ENCODE assay signal across 8 cellular contexts in genomic region chr16:68445458-68445857, GRCh38. TPM values are rescaled to one million over a fixed set of nuclear protein-coding genes. Genes with fewer than 3 reads are reported as not detected.
A peak's percentile ranks its signal among the peaks of the same experiment; 100 is the strongest.
DNase-seq lines count a peak whose midpoint lies in the region; ATAC-seq lines count a peak whose summit lies in the region.

No MANE protein-coding gene starts in this region.

- no peak overlapping the region for H3K27ac ChIP-seq in SJCRH30

- ATAC-seq in HG03521 (IDR thresholded peaks at IDR 0.05; ENCODE audit: unreplicated experiment) = no peak

- H3K9me3 ChIP-seq in SJCRH30 (replicated peaks) = no peaks in the 10 kb centered on the region

- no peaks in the 10 kb centered on the region for H3K36me3 ChIP-seq in SJCRH30

- DNase-seq in stimulated activated CD4-positive, alpha-beta T cell treated with anti-CD3 and anti-CD28 coated beads, Interleukin-1b, Interleukin-23, amount 100 ng/mL, for 48 hours = peak; percentile 50
- no peak for DNase-seq in stimulated activated CD4-positive, alpha-beta T cell treated with anti-CD3 and anti-CD28 coated beads, Interleukin-12 subunit alpha, Interleukin-12 subunit beta, amount 100 ng/mL, for 4 hours
- peak; percentile 59 for DNase-seq in NCI-H1105 (lab: John Stamatoyannopoulos, UW)
- peak; percentile 23 to 54 for DNase-seq in SJCRH30
- peak; percentile 1 for DNase-seq in fibroblast of peridontal ligament (ENCODE audit: extremely low read depth)
- DNase-seq in stimulated activated CD4-positive, alpha-beta T cell treated with anti-CD3 and anti-CD28 coated beads, Interleukin-2, amount 100 ng/mL, for 48 hours = peak; percentile 46 to 47
- DNase-seq in T-helper 9 cell = no peak

- no peaks in the 10 kb centered on the region for H3K4me1 ChIP-seq in SJCRH30

- H3K27me3 ChIP-seq in SJCRH30 = no peaks in the 10 kb centered on the region

- H3K4me3 ChIP-seq in SJCRH30 = no peak overlapping the region

RNA-seq across cellular contexts. Expression of gene SMPD3, which starts 2.9 kb away (rescaled TPM):
- total RNA-seq in SJCRH30 (2014; rRNA removed; shearing (Covaris generic)) = 0.04 and 0.08 TPM in 2 replicates

Comparison
In these comparisons a context has a peak if more than half of its experiments do, and no peak if none do; other contexts are left out.
1. DNase-seq: peak in stimulated activated CD4-positive, alpha-beta T cell treated with anti-CD3 and anti-CD28 coated beads, Interleukin-1b, Interleukin-23, amount 100 ng/mL, for 48 hours (single experiment), NCI-H1105 (single experiment), SJCRH30 (2 of 2), fibroblast of peridontal ligament (single experiment) and stimulated activated CD4-positive, alpha-beta T cell treated with anti-CD3 and anti-CD28 coated beads, Interleukin-2, amount 100 ng/mL, for 48 hours (2 of 2); none in stimulated activated CD4-positive, alpha-beta T cell treated with anti-CD3 and anti-CD28 coated beads, Interleukin-12 subunit alpha, Interleukin-12 subunit beta, amount 100 ng/mL, for 4 hours (single experiment) and T-helper 9 cell (single experiment).